11 cellular contexts compared by ENCODE assay signal in genomic region chr9:69181908-69182353, GRCh38. TPM values are rescaled to one million over a fixed set of nuclear protein-coding genes. Genes with fewer than 3 reads are reported as not detected.
DNase-seq lines count a peak whose midpoint lies in the region; ATAC-seq and TF ChIP-seq lines count a peak whose summit lies in the region.
"Had no signal": no experiment of that assay in that cellular context is flagged by ENCODE, and none has a peak within 500 bp of the region (broad histone marks: within the 10 kb centered on the region; RNA-seq: fewer than 3 reads in every experiment).

No MANE protein-coding gene starts in this region.

- TF ChIP-seq EP300 in esophagus muscularis mucosa (IDR thresholded peaks at IDR 0.05), result no peak

- H3K4me1 ChIP-seq in esophagus muscularis mucosa (peaks cover 57 to 96% (median 92%) of the 10 kb centered on the region in 4 donors), gastrocnemius medialis (peaks cover 13 to 22% of the 10 kb centered on the region in 2 donors)

- no peak overlapping the region for H3K4me3 ChIP-seq in esophagus muscularis mucosa
- H3K4me3 ChIP-seq in gastrocnemius medialis, result no peak overlapping the region
- H3K4me3 ChIP-seq: spleen had no signal

- no peaks in the 10 kb centered on the region for H3K27me3 ChIP-seq in esophagus muscularis mucosa
- no peaks in the 10 kb centered on the region for H3K27me3 ChIP-seq in gastrocnemius medialis
- H3K27me3 ChIP-seq: spleen had no signal

- no peak for TF ChIP-seq CTCF in esophagus muscularis mucosa (IDR thresholded peaks at IDR 0.05)
- no peak for TF ChIP-seq CTCF in gastrocnemius medialis (IDR thresholded peaks at IDR 0.05 in 4 of 5, conservative IDR thresholded peaks at IDR 0.05 in 1 of 5)

- H3K9me3 ChIP-seq in esophagus muscularis mucosa, result no peaks in the 10 kb centered on the region
- H3K9me3 ChIP-seq in gastrocnemius medialis, result no peaks in the 10 kb centered on the region
- H3K9me3 ChIP-seq: spleen had no signal

- in situ Hi-C loops in gastrocnemius medialis (cut with MboI; ENCODE audit: low sequenced_read_pairs in 4 of 4), result no loop called here

- no peaks in the 10 kb centered on the region for H3K36me3 ChIP-seq in esophagus muscularis mucosa
- H3K36me3 ChIP-seq in gastrocnemius medialis, result no peaks in the 10 kb centered on the region
- H3K36me3 ChIP-seq: spleen had no signal

- DNase-seq in ELF-1 (ENCODE audit: low read depth, low spot score), result peak; percentile 39
- DNase-seq in SK-N-DZ (ENCODE audit: low spot score), result peak; percentile 64
- DNase-seq in esophagus muscularis mucosa (ENCODE audit: extremely low spot score), result no peak
- peak; percentile 33 for DNase-seq in occipital lobe (lab: John Stamatoyannopoulos, UW)
- DNase-seq in NCI-H526 (lab: John Stamatoyannopoulos, UW), result no peak
- DNase-seq in NCI-H1105 (lab: John Stamatoyannopoulos, UW), result no peak
- DNase-seq in gastrocnemius medialis, result no peak
- DNase-seq in activated CD4-positive, alpha-beta T cell treated with anti-CD3 and anti-CD28 coated beads for 48 hours, result no peak
- DNase-seq: cortex of kidney; spleen; stimulated activated naive CD4-positive, alpha-beta T cell treated with Interleukin-2 at 50 U/mL for 16 hours had no signal

- no peak for ATAC-seq in gastrocnemius medialis

- intact Hi-C loops in esophagus muscularis mucosa (cut with DNase I) (no loop called here), gastrocnemius medialis (cut with DNase I; ENCODE audit: low total_unique reads) (no loop called here)

- H3K27ac ChIP-seq in esophagus muscularis mucosa (replicated peaks in 1 of 4) (peak overlapping the region; percentile 70 to 82 (median 79)), gastrocnemius medialis (peak overlapping the region in 2 of 4 donors; percentile 3 to 48)

- 35% methylated on average over 4 of the region's 4 CpGs for WGBS in esophagus muscularis mucosa

- TF ChIP-seq POLR2A in esophagus muscularis mucosa (IDR thresholded peaks at IDR 0.05; ENCODE audit: low read depth), result no peak
- no peak for TF ChIP-seq POLR2A in gastrocnemius medialis (IDR thresholded peaks at IDR 0.05)

RNA-seq across cellular contexts. Expression of gene TJP2, which starts 7.9 kb away (rescaled TPM):
- 24.9 and 27.6 TPM in 2 replicates for polyA plus RNA-seq in SK-N-DZ (2014; cell fraction: cytosol; rRNA removed)
- polyA plus RNA-seq in SK-N-DZ (2014; cell fraction: nucleus; rRNA removed), result 32.5 and 52.7 TPM in 2 replicates
- 100 to 1,000 TPM; 101 to 172 (median 125) TPM for total RNA-seq in esophagus muscularis mucosa
- 4.5 TPM for total RNA-seq in occipital lobe
- total RNA-seq in gastrocnemius medialis, result 10 to 100 TPM; 10.5 to 23.1 (median 17.6) TPM

Comparison
In these comparisons a context has a peak if more than half of its experiments do, and no peak if none do; other contexts are left out.
1. DNase-seq: peak in ELF-1 (single experiment), SK-N-DZ (single experiment) and occipital lobe (single experiment); none in esophagus muscularis mucosa (single experiment), NCI-H526 (0 of 2), NCI-H1105 (single experiment), gastrocnemius medialis (0 of 2) and activated CD4-positive, alpha-beta T cell treated with anti-CD3 and anti-CD28 coated beads for 48 hours (single experiment).
2. RNA of gene TJP2, which starts 7.9 kb away (total RNA-seq): 101 to 172 TPM in esophagus muscularis mucosa; 10.5 to 23.1 TPM in gastrocnemius medialis and 4.5 TPM in occipital lobe (single experiment); every median in the first group is over 4 times any median in the second.